In the genomic region with DNA sequence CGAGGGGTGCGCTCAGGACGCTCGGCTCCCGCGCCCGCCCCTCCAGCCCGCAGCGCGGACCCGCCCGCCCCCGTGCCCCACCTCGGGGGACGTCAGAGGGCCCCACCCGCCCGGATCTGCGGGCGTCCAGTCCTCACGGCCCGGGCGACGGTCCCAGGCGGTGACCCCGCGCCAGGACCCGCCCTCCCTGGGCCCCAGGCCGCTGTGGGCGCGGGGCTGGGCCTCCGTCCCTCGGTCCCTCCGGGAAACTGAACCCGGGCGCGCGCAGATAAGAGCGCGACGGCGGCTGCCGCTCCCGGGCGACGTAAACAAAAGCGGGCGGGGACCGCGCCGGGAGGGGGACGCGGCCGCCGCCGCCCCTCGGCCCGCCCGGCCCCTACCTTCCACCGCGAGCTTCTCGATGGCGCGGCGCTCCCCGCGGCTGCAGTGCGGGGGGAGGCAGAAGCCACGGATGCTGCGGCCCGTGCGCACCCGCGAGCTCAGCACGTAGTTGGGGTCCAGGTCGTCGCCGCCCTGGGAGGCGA, we compare ENCODE assay signal across 6 cellular contexts. TPM values are rescaled to one million over a fixed set of nuclear protein-coding genes. Genes with fewer than 3 reads are reported as not detected.
A peak's percentile ranks its signal among the peaks of the same experiment; 100 is the strongest.
DNase-seq lines count a peak whose midpoint lies in the region; ATAC-seq and TF ChIP-seq lines count a peak whose summit lies in the region.

No MANE protein-coding gene starts in this region.

- H3K4me1 Mint-ChIP-seq in neural crest cell: peaks cover 29% of the 10 kb centered on the region

- intact Hi-C loops in breast epithelium (cut with DNase I; ENCODE audit: low total_unique reads): no loop called here

- no peaks in the 10 kb centered on the region for H3K9me3 Mint-ChIP-seq in neural crest cell

- no peak overlapping the region for H3K27ac Mint-ChIP-seq in neural crest cell (ENCODE audit: unreplicated experiment)

- no peaks in the 10 kb centered on the region for H3K9me3 ChIP-seq in breast epithelium

- DNase-seq in breast epithelium (ENCODE audit: low spot score in 2 of 2): no peak
- no peak for DNase-seq in neural crest cell (ENCODE audit: low read depth, low spot score)
- DNase-seq in iPS-NIHi7 (ENCODE audit: extremely low spot score): no peak
- no peak for DNase-seq in NCI-H524 treated with DMSO at 0.1 percent for 48 hours (lab: John Stamatoyannopoulos, UW)
- DNase-seq in activated gamma-delta T cell (lab: John Stamatoyannopoulos, UW): no peak

- H3K27me3 ChIP-seq in breast epithelium: no peaks in the 10 kb centered on the region

- H3K36me3 ChIP-seq in breast epithelium: no peaks in the 10 kb centered on the region

- peaks cover 33% of the 10 kb centered on the region for H3K27me3 Mint-ChIP-seq in neural crest cell (ENCODE audit: low read depth)

- H3K4me3 ChIP-seq in breast epithelium: peak overlapping the region; percentile 54 to 81 (median 61)

- peak; percentile 16 for ATAC-seq in HG02885 (IDR thresholded peaks at IDR 0.05; ENCODE audit: poor library complexity, unreplicated experiment)

- TF ChIP-seq POLR2A in breast epithelium (IDR thresholded peaks at IDR 0.05): no peak

- H3K36me3 Mint-ChIP-seq in neural crest cell (ENCODE audit: low read depth): peaks cover 8% of the 10 kb centered on the region

- H3K4me1 ChIP-seq in breast epithelium: peaks cover 0 to 5% of the 10 kb centered on the region in 2 donors

- TF ChIP-seq CTCF in breast epithelium (IDR thresholded peaks at IDR 0.05): no peak
- TF ChIP-seq CTCF in neural crest cell (conservative IDR thresholded peaks at IDR 0.05): no peak

- peak overlapping the region; percentile 83 for H3K4me3 Mint-ChIP-seq in neural crest cell

- H3K27ac ChIP-seq in breast epithelium: peak overlapping the region; percentile 73 to 83

RNA-seq across cellular contexts. Expression of a gene that starts 1.1 kb away (rescaled TPM):
- total RNA-seq in breast epithelium (100 to 1,000 TPM in 1 of 3 donors, 10 to 100 TPM in 2; 61.6 to 305 (median 83.2) TPM), neural crest cell (961 and 996 TPM in 2 replicates)

RNA-seq across cellular contexts. Expression of a gene that starts 7.5 kb away (rescaled TPM):
- total RNA-seq in breast epithelium: 10 to 100 TPM; 10.7 to 17.7 (median 11.3) TPM
- 10.9 and 12.5 TPM in 2 replicates for total RNA-seq in neural crest cell

RNA-seq across cellular contexts. Expression of a gene that starts 41.0 kb away (rescaled TPM):
- total RNA-seq in breast epithelium (10 to 100 TPM; 29.5 to 45.4 (median 38.5) TPM), neural crest cell (32.1 and 33.5 TPM in 2 replicates)

RNA-seq across cellular contexts. Expression of a gene that starts 41.3 kb away (rescaled TPM):
- total RNA-seq in breast epithelium (10 to 100 TPM; 26.5 to 41.9 (median 27.2) TPM), neural crest cell (33.7 and 37.2 TPM in 2 replicates)
